Comparison of ENCODE assay signal across 8 cellular contexts in the genomic region with DNA sequence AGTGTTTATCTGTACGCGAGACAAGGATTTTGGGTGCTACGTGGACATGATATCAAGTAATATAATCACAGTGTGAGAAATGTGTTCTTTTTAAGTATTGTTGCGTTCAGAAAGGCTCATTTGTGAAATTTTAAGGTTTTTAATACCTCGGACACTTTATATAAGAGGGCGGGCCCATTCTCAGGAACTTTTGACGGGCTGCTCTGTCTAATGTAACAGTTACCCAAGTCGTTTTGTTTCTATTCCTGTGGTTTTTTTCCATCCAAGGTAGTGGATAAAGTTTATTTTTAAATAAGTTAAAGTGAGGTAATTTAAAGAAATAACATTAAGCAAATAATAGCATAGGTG. TPM values are rescaled to one million over a fixed set of nuclear protein-coding genes. Genes with fewer than 3 reads are reported as not detected.
DNase-seq lines count a peak whose midpoint lies in the region; ATAC-seq lines count a peak whose summit lies in the region.

No MANE protein-coding gene starts in this region.

- H3K9me3 ChIP-seq in iPS-18c (ENCODE audit: control insufficient read depth, insufficient read depth, low read length) = no peaks in the 10 kb centered on the region

- H3K36me3 Mint-ChIP-seq in activated T-helper 2 cell treated with anti-CD3 and anti-CD28 coated beads, Interferon-gamma antibody, Interleukin-2, Interleukin-4, amounts not matched to agents 10 μg/mL and 5 μg/mL and 100 μg/mL, durations not matched to agents 14 hours and 24 hours and 36 hours (ENCODE audit: low read depth) = peaks cover 41% of the 10 kb centered on the region
- peaks cover 6 to 14% of the 10 kb centered on the region in 2 donors for H3K36me3 Mint-ChIP-seq in stimulated activated naive B cell treated with anti-CD40 and anti-IgM and Interleukin-4, amounts not matched to agents 10 μg/mL and 1 μg/mL and 100 μg/mL, for 72 hours

- no peaks in the 10 kb centered on the region for H3K27me3 Mint-ChIP-seq in activated T-helper 2 cell treated with anti-CD3 and anti-CD28 coated beads, Interferon-gamma antibody, Interleukin-2, Interleukin-4, amounts not matched to agents 10 μg/mL and 5 μg/mL and 100 μg/mL, durations not matched to agents 14 hours and 24 hours and 36 hours (ENCODE audit: low read depth)
- H3K27me3 Mint-ChIP-seq in stimulated activated naive B cell treated with anti-CD40 and anti-IgM and Interleukin-4, amounts not matched to agents 10 μg/mL and 1 μg/mL and 100 μg/mL, for 72 hours = peaks cover 5 to 6% of the 10 kb centered on the region in 2 donors

- ATAC-seq in HG02970 (IDR thresholded peaks at IDR 0.05; ENCODE audit: low FRiP score, unreplicated experiment) (peak; percentile 3), HG03108 (IDR thresholded peaks at IDR 0.05; ENCODE audit: unreplicated experiment) (no peak)
- ATAC-seq in stimulated activated naive B cell treated with anti-CD40 and anti-IgM and Interleukin-4, amounts not matched to agents 10 μg/mL and 1 μg/mL and 100 μg/mL, for 72 hours (replicated peaks) = no peak

- no peak for DNase-seq in activated T-helper 2 cell treated with anti-CD3 and anti-CD28 coated beads, Interferon-gamma antibody, Interleukin-2, Interleukin-4, amounts not matched to agents 10 μg/mL and 5 μg/mL and 100 μg/mL, durations not matched to agents 14 hours and 24 hours and 36 hours (ENCODE audit: low spot score)
- DNase-seq in stimulated activated naive B cell treated with anti-CD40 and anti-IgM and Interleukin-4, amounts not matched to agents 10 μg/mL and 1 μg/mL and 100 μg/mL, for 72 hours = no peak
- DNase-seq in islet precursor cell (no peak), UCSD-AML1 (lab: John Stamatoyannopoulos, UW; ENCODE audit: unreplicated experiment) (no peak)
- no peak for DNase-seq in activated CD4-positive, alpha-beta T cell treated with anti-CD3 and anti-CD28 coated beads for 1 hour

- H3K4me3 Mint-ChIP-seq in activated T-helper 2 cell treated with anti-CD3 and anti-CD28 coated beads, Interferon-gamma antibody, Interleukin-2, Interleukin-4, amounts not matched to agents 10 μg/mL and 5 μg/mL and 100 μg/mL, durations not matched to agents 14 hours and 24 hours and 36 hours (ENCODE audit: low read depth) = peak overlapping the region; percentile 94
- H3K4me3 Mint-ChIP-seq in stimulated activated naive B cell treated with anti-CD40 and anti-IgM and Interleukin-4, amounts not matched to agents 10 μg/mL and 1 μg/mL and 100 μg/mL, for 72 hours = peak overlapping the region; percentile 95 to 96

- peaks cover 38% of the 10 kb centered on the region for H3K4me1 Mint-ChIP-seq in activated T-helper 2 cell treated with anti-CD3 and anti-CD28 coated beads, Interferon-gamma antibody, Interleukin-2, Interleukin-4, amounts not matched to agents 10 μg/mL and 5 μg/mL and 100 μg/mL, durations not matched to agents 14 hours and 24 hours and 36 hours (ENCODE audit: low read depth)
- peaks cover 11 to 23% of the 10 kb centered on the region in 2 donors for H3K4me1 Mint-ChIP-seq in stimulated activated naive B cell treated with anti-CD40 and anti-IgM and Interleukin-4, amounts not matched to agents 10 μg/mL and 1 μg/mL and 100 μg/mL, for 72 hours

- H3K27ac Mint-ChIP-seq in activated T-helper 2 cell treated with anti-CD3 and anti-CD28 coated beads, Interferon-gamma antibody, Interleukin-2, Interleukin-4, amounts not matched to agents 10 μg/mL and 5 μg/mL and 100 μg/mL, durations not matched to agents 14 hours and 24 hours and 36 hours = peak overlapping the region; percentile 97
- peak overlapping the region; percentile 99 for H3K27ac Mint-ChIP-seq in stimulated activated naive B cell treated with anti-CD40 and anti-IgM and Interleukin-4, amounts not matched to agents 10 μg/mL and 1 μg/mL and 100 μg/mL, for 72 hours

- no peaks in the 10 kb centered on the region for H3K9me3 Mint-ChIP-seq in activated T-helper 2 cell treated with anti-CD3 and anti-CD28 coated beads, Interferon-gamma antibody, Interleukin-2, Interleukin-4, amounts not matched to agents 10 μg/mL and 5 μg/mL and 100 μg/mL, durations not matched to agents 14 hours and 24 hours and 36 hours
- H3K9me3 Mint-ChIP-seq in stimulated activated naive B cell treated with anti-CD40 and anti-IgM and Interleukin-4, amounts not matched to agents 10 μg/mL and 1 μg/mL and 100 μg/mL, for 72 hours = no peaks in the 10 kb centered on the region

- H3K4me3 ChIP-seq in iPS-18c (ENCODE audit: insufficient read depth, low read depth, low read length) = peak overlapping the region; percentile 88

- intact Hi-C loops in activated T-helper 2 cell treated with anti-CD3 and anti-CD28 coated beads, Interferon-gamma antibody, Interleukin-2, Interleukin-4, amounts not matched to agents 10 μg/mL and 5 μg/mL and 100 μg/mL, durations not matched to agents 14 hours and 24 hours and 36 hours (cut with micrococcal nuclease) = loop anchor here (1.0 to 5.0 kb wide), 5 partner anchors 17 to 154 kb away; partner anchors contain the start of genes DCP2 and REEP5

RNA-seq across cellular contexts. Expression of gene SRP19, which starts 0.5 kb away (rescaled TPM):
- total RNA-seq in activated T-helper 2 cell treated with anti-CD3 and anti-CD28 coated beads, Interferon-gamma antibody, Interleukin-2, Interleukin-4, amounts not matched to agents 10 μg/mL and 5 μg/mL and 100 μg/mL, durations not matched to agents 14 hours and 24 hours and 36 hours = 63.0 and 66.3 TPM in 2 replicates
